ENCODE assay signal across 24 cellular contexts in the genomic region with DNA sequence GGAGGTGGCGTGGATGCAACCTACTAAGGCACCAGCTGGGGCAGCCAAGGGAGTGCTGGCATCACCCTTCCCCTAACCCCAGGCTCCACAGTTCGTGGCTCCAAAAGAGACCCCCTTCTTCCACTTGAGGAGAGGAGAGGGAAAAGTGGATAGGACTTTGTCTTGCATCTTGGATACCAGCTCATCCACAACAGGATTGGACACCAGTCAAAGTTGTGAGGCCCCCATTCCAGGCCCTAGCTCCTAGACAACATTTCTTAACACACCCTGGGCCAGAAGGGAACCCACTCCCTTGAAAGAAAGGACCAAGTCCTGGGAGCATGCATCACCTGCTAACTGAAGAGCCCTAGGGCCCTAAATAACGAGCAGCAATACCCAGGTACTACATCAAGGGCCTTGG.
"Had no signal": no experiment of that assay in that cellular context is flagged by ENCODE, and none has a peak within 500 bp of the region (broad histone marks: within the 10 kb centered on the region; RNA-seq: fewer than 3 reads in every experiment).

No MANE protein-coding gene starts in this region.

- H3K27me3 ChIP-seq: stomach, suprapubic skin, testis, thyroid gland, tibial artery, tibial nerve, transverse colon, upper lobe of left lung, upper lobe of right lung, uterus, vagina had no signal

- H3K4me3 ChIP-seq: stomach, suprapubic skin, testis, thoracic aorta, thyroid gland, tibial artery, tibial nerve, transverse colon, upper lobe of left lung, upper lobe of right lung, uterus, vagina had no signal

- H3K9me3 ChIP-seq: testis, thyroid gland, uterus, vagina had no signal

- H3K4me1 ChIP-seq: stomach, suprapubic skin, testis, thyroid gland, tibial artery, tibial nerve, transverse colon, upper lobe of left lung, upper lobe of right lung, uterus, vagina had no signal

- DNase-seq: stimulated activated CD4-positive, alpha-beta T cell treated with anti-CD3 and anti-CD28 coated beads, Interleukin-2, amount 100 ng/mL, for 48 hours; stimulated activated CD4-positive, alpha-beta T cell treated with anti-CD3 and anti-CD28 coated beads, Interleukin-4, amount 100 ng/mL, for 1 hour; stimulated activated CD4-positive, alpha-beta T cell treated with anti-CD3 and anti-CD28 coated beads, Interleukin-4, amount 100 ng/mL, for 24 hours; stimulated activated CD4-positive, alpha-beta T cell treated with anti-CD3 and anti-CD28 coated beads, Interleukin-4, amount 100 ng/mL, for 4 hours; stimulated activated CD8-positive, alpha-beta memory T cell treated with anti-CD3 and anti-CD28 coated beads, Interleukin-4, amount 100 ng/mL, for 48 hours; stimulated activated naive B cell treated with anti-CD40 and anti-IgM and Interleukin-4, amounts not matched to agents 10 μg/mL and 1 μg/mL and 100 μg/mL, for 72 hours; stimulated activated naive CD4-positive, alpha-beta T cell; stimulated activated naive CD4-positive, alpha-beta T cell treated with Interleukin-2 at 50 U/mL for 16 hours; stimulated activated naive CD8-positive, alpha-beta T cell treated with anti-CD3 and anti-CD28 coated beads, Interleukin-15, amount 100 ng/mL, for 72 hours; stimulated activated naive CD8-positive, alpha-beta T cell treated with anti-CD3 and anti-CD28 coated beads, Interleukin-15, Interleukin-2, amounts not matched to agents 100 U/mL and 50 U/mL, for 24 hours; stomach; substantia nigra; testis; thyroid gland; tibial artery; transverse colon; trophoblast cell; upper lobe of left lung; upper lobe of right lung; uterus had no signal

- H3K36me3 ChIP-seq: stomach, suprapubic skin, thoracic aorta, thyroid gland, tibial artery, tibial nerve, transverse colon, upper lobe of left lung, upper lobe of right lung, uterus, vagina had no signal

- H3K27ac ChIP-seq: stomach, suprapubic skin, testis, thoracic aorta, thyroid gland, tibial artery, tibial nerve, transverse colon, upper lobe of left lung, upper lobe of right lung, uterus, vagina had no signal
